Comparison of ENCODE assay signal across 8 cellular contexts in the genomic region with DNA sequence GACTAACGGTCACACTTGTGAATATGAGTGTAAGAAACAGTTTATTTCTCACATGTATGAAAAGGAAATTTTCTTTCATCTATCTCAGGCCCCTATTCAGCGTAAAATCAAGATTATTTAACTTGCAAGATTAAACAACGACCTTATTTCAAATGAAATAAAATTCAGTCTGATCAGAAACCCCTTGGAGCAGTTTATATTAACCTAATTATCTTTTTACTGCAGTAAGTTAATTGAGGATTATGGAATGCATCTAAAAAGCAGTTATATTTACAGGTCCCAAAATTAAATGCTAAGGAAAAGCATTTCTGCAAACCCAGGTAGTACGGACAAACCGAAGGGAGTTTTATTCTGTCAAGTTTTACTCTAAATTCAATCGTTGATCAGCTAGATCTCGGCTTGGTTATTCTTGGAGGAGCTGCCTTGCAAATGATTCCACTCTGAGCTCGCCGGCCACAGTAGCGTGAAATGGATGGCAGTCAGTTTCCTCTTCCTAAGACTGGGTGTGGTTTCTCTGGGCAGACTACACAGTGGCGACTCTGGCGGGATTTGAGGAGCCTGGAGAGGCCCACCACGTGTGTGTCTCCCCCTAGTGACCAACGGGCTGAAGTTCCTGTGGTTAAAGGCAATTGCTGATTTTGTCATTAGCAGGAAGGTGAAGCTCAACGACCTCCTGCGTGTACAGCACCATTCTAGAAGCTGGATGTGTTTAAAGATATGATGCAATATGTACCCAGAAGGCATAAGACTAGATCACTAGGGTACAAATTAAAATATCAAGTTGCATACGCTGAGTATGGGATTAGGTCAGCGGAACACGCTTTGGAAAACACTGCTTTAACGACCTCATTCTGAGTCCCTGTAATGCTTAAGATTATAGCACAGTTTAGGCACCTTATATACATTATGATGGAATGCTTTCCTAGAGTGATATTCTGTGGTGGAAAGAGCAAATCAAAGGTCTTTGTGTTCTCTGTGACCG. TPM values are rescaled to one million over a fixed set of nuclear protein-coding genes. Genes with fewer than 3 reads are reported as not detected.
DNase-seq lines count a peak whose midpoint lies in the region; ATAC-seq, FAIRE-seq and TF ChIP-seq lines count a peak whose summit lies in the region.

No MANE protein-coding gene starts in this region.

- peak overlapping the region; percentile 98 for H2AFZ ChIP-seq in SK-N-SH (ENCODE audit: low read depth)

- no peaks in the 10 kb centered on the region for H4K20me1 ChIP-seq in SK-N-SH (ENCODE audit: insufficient read depth)

- no peaks in the 10 kb centered on the region for H3K36me3 ChIP-seq in SK-N-SH (replicated peaks in 1 of 2; ENCODE audit: control insufficient read depth in 1 of 2, insufficient read depth in 2 of 2, low read length in 1 of 2)
- no peaks in the 10 kb centered on the region for H3K36me3 ChIP-seq in pancreas
- H3K36me3 ChIP-seq in tibial nerve: no peaks in the 10 kb centered on the region

- peak overlapping the region; percentile 94 for H3K4me3 Mint-ChIP-seq in activated naive CD8-positive, alpha-beta T cell treated with anti-CD3 and anti-CD28 coated beads, Interleukin-2, amount 10 ng/mL, durations not matched to agents 7 days and 5 days

- POLR2A ChIA-PET in SK-N-SH (lab: Yijun Ruan, JAX): interaction anchor here (0.7 to 2.6 kb wide), 11 partner anchors 10 to 309 kb away, joined by 3 to 22 read pairs (median 3); a partner anchor contains a TSS
- POLR2A ChIA-PET in activated naive CD8-positive, alpha-beta T cell treated with anti-CD3 and anti-CD28 coated beads, Interleukin-2, amount 10 ng/mL, durations not matched to agents 7 days and 5 days (lab: Charles Lee): interaction anchor here (0.6 to 3.8 kb wide), 12 partner anchors 9 to 961 kb away, joined by 3 to 37 read pairs (median 4); a partner anchor contains a TSS

- peaks cover 21% of the 10 kb centered on the region; the same call in 1 of the 2 replicates for H3K79me2 ChIP-seq in SK-N-SH (ENCODE audit: insufficient read depth)

- TF ChIP-seq CTCF in GM10266 (IDR thresholded peaks at IDR 0.05; ENCODE audit: control insufficient read depth, insufficient read depth, low read depth, missing control alignments) (peak; percentile 96), HFF-Myc (IDR thresholded peaks at IDR 0.05; ENCODE audit: low read depth, low read length, missing control alignments) (peak; percentile 96), SK-N-SH (IDR thresholded peaks at IDR 0.05) (peak; percentile 94), pancreas (IDR thresholded peaks at IDR 0.05) (peak; percentile 76 to 87 (median 81)), tibial nerve (IDR thresholded peaks at IDR 0.05) (peak; percentile 85 to 94 (median 90))

- intact Hi-C loops in Right ventricle myocardium superior (cut with DNase I): loop anchor here (5.0 kb wide), 1 partner anchor 302 kb away; a partner anchor contains a TSS
- intact Hi-C loops in pancreas (cut with DNase I): no loop called here

- peaks cover 7% of the 10 kb centered on the region for H3F3A ChIP-seq in SK-N-SH (replicated peaks; ENCODE audit: insufficient read depth)

- H3K4me1 ChIP-seq in SK-N-SH (ENCODE audit: control insufficient read depth in 1 of 2, insufficient read depth in 2 of 2, low read depth in 1 of 2, low read length in 1 of 2) (peaks cover 3 to 6% of the 10 kb centered on the region in 2 experiments; a peak in 3 of 4 replicates), pancreas (no peaks in the 10 kb centered on the region), tibial nerve (peaks cover 0 to 13% (median 5%) of the 10 kb centered on the region in 4 donors)

- H3K36me3 Mint-ChIP-seq in activated naive CD8-positive, alpha-beta T cell treated with anti-CD3 and anti-CD28 coated beads, Interleukin-2, amount 10 ng/mL, durations not matched to agents 7 days and 5 days: peaks cover 12% of the 10 kb centered on the region

- no peaks in the 10 kb centered on the region for H3K9me2 ChIP-seq in SK-N-SH

- 16% methylated on average over 20 of the region's 21 CpGs for WGBS in SK-N-SH (ENCODE audit: low lambda C conversion rate)
- 17 to 19% methylated on average over 21 of the region's 21 CpGs for WGBS in pancreas, 2 donors
- 12 to 13% methylated on average over 21 of the region's 21 CpGs for WGBS in tibial nerve, 2 donors

- H3K27me3 ChIP-seq in SK-N-SH (ENCODE audit: insufficient read depth): no peaks in the 10 kb centered on the region
- H3K27me3 ChIP-seq in pancreas: peaks cover 0 to 3% (median 0%) of the 10 kb centered on the region in 4 donors
- H3K27me3 ChIP-seq in tibial nerve: no peaks in the 10 kb centered on the region

- peak; percentile 77 for DNase-seq in GM10266 (ENCODE audit: extremely low spot score)
- peak; percentile 94 for DNase-seq in HFF-Myc (ENCODE audit: extremely low read depth, low read depth)
- peak; percentile 98 for DNase-seq in MV-4-11 (lab: John Stamatoyannopoulos, UW)
- peak; percentile 79 for DNase-seq in SK-N-SH
- peak; percentile 76 for DNase-seq in activated naive CD8-positive, alpha-beta T cell treated with anti-CD3 and anti-CD28 coated beads, Interleukin-2, amount 10 ng/mL, durations not matched to agents 7 days and 5 days
- peak; percentile 91 for DNase-seq in Right ventricle myocardium superior
- peak; percentile 83 to 89 (median 84) for DNase-seq in pancreas
- peak; percentile 85 to 93 for DNase-seq in tibial nerve (ENCODE audit: low spot score in 2 of 2)

- TF ChIP-seq EP300 in SK-N-SH (IDR thresholded peaks at IDR 0.05; ENCODE audit: borderline replicate concordance in 1 of 2, low read depth in 1 of 2, low read length in 1 of 2) (no peak), tibial nerve (IDR thresholded peaks at IDR 0.05) (peak in 1 of 2 donors; percentile 79)

- H3K4me1 Mint-ChIP-seq in activated naive CD8-positive, alpha-beta T cell treated with anti-CD3 and anti-CD28 coated beads, Interleukin-2, amount 10 ng/mL, durations not matched to agents 7 days and 5 days: peaks cover 23% of the 10 kb centered on the region

- H3K4me3 ChIP-seq in HFF-Myc (replicated peaks; ENCODE audit: low read depth, low read length) (peak overlapping the region; percentile 50), SK-N-SH (ENCODE audit: low read depth in 2 of 2, low read length in 1 of 2) (peak overlapping the region; percentile 55 to 75), pancreas (peak overlapping the region; percentile 49 to 73 (median 50)), tibial nerve (peak overlapping the region; percentile 54 to 66 (median 64))

- no peak for FAIRE-seq in pancreas (lab: Jason Lieb, UNC)

- H3K27ac ChIP-seq in SK-N-SH (ENCODE audit: low read depth in 2 of 2, low read length in 1 of 2): peak overlapping the region; percentile 89 to 96
- peak overlapping the region in 3 of 4 donors; percentile 82 to 94 (median 91) for H3K27ac ChIP-seq in pancreas
- peak overlapping the region; percentile 84 to 97 (median 92) for H3K27ac ChIP-seq in tibial nerve

- no peaks in the 10 kb centered on the region for H3K9me3 Mint-ChIP-seq in activated naive CD8-positive, alpha-beta T cell treated with anti-CD3 and anti-CD28 coated beads, Interleukin-2, amount 10 ng/mL, durations not matched to agents 7 days and 5 days

- H3K9ac ChIP-seq in SK-N-SH: peak overlapping the region; percentile 83

- peak; percentile 75 for ATAC-seq in activated naive CD8-positive, alpha-beta T cell treated with anti-CD3 and anti-CD28 coated beads, Interleukin-2, amount 10 ng/mL, durations not matched to agents 7 days and 5 days (ENCODE audit: low read depth)
- ATAC-seq in Right ventricle myocardium superior (ENCODE audit: poor library complexity) (peak; percentile 98), pancreas (peak; percentile 92 to 97 (median 95))

- no peaks in the 10 kb centered on the region for H3K27me3 Mint-ChIP-seq in activated naive CD8-positive, alpha-beta T cell treated with anti-CD3 and anti-CD28 coated beads, Interleukin-2, amount 10 ng/mL, durations not matched to agents 7 days and 5 days

- peak overlapping the region; percentile 83 for H3K4me2 ChIP-seq in SK-N-SH

- H3K9me3 ChIP-seq in SK-N-SH: no peaks in the 10 kb centered on the region
- no peaks in the 10 kb centered on the region for H3K9me3 ChIP-seq in pancreas
- H3K9me3 ChIP-seq in tibial nerve: no peaks in the 10 kb centered on the region

- H3K27ac Mint-ChIP-seq in activated naive CD8-positive, alpha-beta T cell treated with anti-CD3 and anti-CD28 coated beads, Interleukin-2, amount 10 ng/mL, durations not matched to agents 7 days and 5 days: peak overlapping the region; percentile 98

- peak; percentile 85 for TF ChIP-seq RAD21 in SK-N-SH (IDR thresholded peaks at IDR 0.05; ENCODE audit: low read length)

- CTCF ChIA-PET in SK-N-SH (lab: Yijun Ruan, JAX): interaction anchor here (0.6 to 8.7 kb wide), 69 partner anchors 9 to 1564 kb away, joined by 3 to 199 read pairs (median 4); a partner anchor contains a TSS

- TF ChIP-seq POLR2A in tibial nerve (IDR thresholded peaks at IDR 0.05): peak; percentile 40 to 60

TF ChIP-seq in SK-N-SH, 30 proteins besides CTCF, POLR2A, EP300 and RAD21 (continues in another document):
- peak; percentile 80 for TF ChIP-seq SMC3 (IDR thresholded peaks at IDR 0.05; ENCODE audit: low read depth, low read length)
- peak; percentile 81 for TF ChIP-seq POLR2AphosphoS5 (IDR thresholded peaks at IDR 0.05; ENCODE audit: low read depth, low read length)
- TF ChIP-seq RFX5 (IDR thresholded peaks at IDR 0.05; ENCODE audit: low read length): no peak
- no peak for TF ChIP-seq GATA2 (CRISPR knock-in tag; IDR thresholded peaks at IDR 0.05)
- TF ChIP-seq SIN3A (IDR thresholded peaks at IDR 0.05; ENCODE audit: borderline replicate concordance, low read depth, low read length): peak; percentile 87; the same call in 1 of the 2 replicates
- peak; percentile 36 for TF ChIP-seq GABPA (IDR thresholded peaks at IDR 0.05; ENCODE audit: low read depth)
- peak; percentile 82 for TF ChIP-seq CHD2 (IDR thresholded peaks at IDR 0.05; ENCODE audit: low read length, partially characterized antibody)
- no peak for TF ChIP-seq FOXJ3 (CRISPR knock-in tag; IDR thresholded peaks at IDR 0.05)

RNA-seq across cellular contexts. Expression of a gene that starts 36.4 kb away (rescaled TPM):
- polyA plus RNA-seq in SK-N-SH (2012; rRNA removed): 35.7 and 44.3 TPM in 2 replicates
- polyA plus RNA-seq in SK-N-SH (2012; cell fraction: cytosol; rRNA removed): 42.6 and 44.6 TPM in 2 replicates
- 38.9 and 48.6 TPM in 2 replicates for polyA plus RNA-seq in SK-N-SH (2012; cell fraction: nucleus; rRNA removed)
- total RNA-seq in activated naive CD8-positive, alpha-beta T cell treated with anti-CD3 and anti-CD28 coated beads, Interleukin-2, amount 10 ng/mL, durations not matched to agents 7 days and 5 days: 10 to 100 TPM; 43.6 to 47.1 TPM
- total RNA-seq in Right ventricle myocardium superior: 42.7 TPM
- total RNA-seq in pancreas: 10 to 100 TPM; 17.6 to 23.7 (median 20.5) TPM
- 10 to 100 TPM; 21.7 to 34.3 TPM for polyA plus RNA-seq in pancreas
- total RNA-seq in tibial nerve: 10 to 100 TPM; 37.3 to 52.1 (median 45.5) TPM

RNA-seq across cellular contexts. Expression of a gene that starts 36.6 kb away (rescaled TPM):
- polyA plus RNA-seq in SK-N-SH (2012; rRNA removed): 5.3 and 10.8 TPM in 2 replicates
- polyA plus RNA-seq in SK-N-SH (2012; cell fraction: cytosol; rRNA removed): 1.8 TPM in 2 replicates
- polyA plus RNA-seq in SK-N-SH (2012; cell fraction: nucleus; rRNA removed): 21.4 and 54.0 TPM in 2 replicates
- 1 to 10 TPM; 2.3 to 2.5 TPM for total RNA-seq in activated naive CD8-positive, alpha-beta T cell treated with anti-CD3 and anti-CD28 coated beads, Interleukin-2, amount 10 ng/mL, durations not matched to agents 7 days and 5 days
- 1.0 TPM for total RNA-seq in Right ventricle myocardium superior
- 1 to 10 TPM in 5 of 6 donors, under 1 TPM in 1; 0.88 to 1.9 (median 1.4) TPM for total RNA-seq in pancreas
- polyA plus RNA-seq in pancreas: 1 to 10 TPM; 5.0 to 7.1 TPM
- 1 to 10 TPM; 5.1 to 9.6 (median 6.8) TPM for total RNA-seq in tibial nerve

Comparison
In these comparisons a context has a peak if more than half of its experiments do, and no peak if none do; other contexts are left out.
1. Peak in every context shown above with its lines: DNase-seq, ATAC-seq, H3K4me3 ChIP-seq and H3K27ac ChIP-seq.